ENCODE assay signal across 20 cellular contexts in the genomic region with DNA sequence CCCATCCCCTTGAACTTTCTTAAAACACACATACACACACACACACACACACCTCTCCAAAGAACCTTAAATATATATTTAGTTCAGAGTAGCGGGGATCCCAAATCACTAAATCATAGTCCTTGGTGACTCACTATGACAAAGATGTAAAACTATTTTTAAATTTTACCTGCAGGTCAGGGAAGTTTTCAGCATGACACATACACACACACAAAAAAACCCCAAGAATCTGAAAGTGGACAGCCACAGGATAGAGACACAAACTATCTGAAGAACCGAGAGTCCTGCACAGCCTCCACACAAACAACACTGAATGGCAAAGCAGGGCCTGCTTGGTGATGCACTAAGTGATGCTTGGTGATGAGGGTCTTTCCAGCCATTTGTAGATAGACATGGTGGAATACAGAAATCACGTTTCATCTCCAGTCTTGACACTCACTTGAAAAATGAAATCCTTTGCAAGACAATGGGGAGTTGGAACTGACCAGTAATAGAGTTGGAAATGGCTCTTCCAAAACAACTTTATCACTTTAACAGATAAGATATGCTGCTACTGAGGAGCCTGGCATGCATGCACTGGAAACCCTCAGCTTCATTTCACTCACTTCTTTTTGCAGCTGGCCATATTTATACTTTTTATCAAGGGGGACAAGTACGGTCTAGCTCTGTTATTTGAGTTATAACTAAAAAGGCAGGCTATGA.
DNase-seq lines count a peak whose midpoint lies in the region; ATAC-seq and TF ChIP-seq lines count a peak whose summit lies in the region.
"Had no signal": no experiment of that assay in that cellular context is flagged by ENCODE, and none has a peak within 500 bp of the region (broad histone marks: within the 10 kb centered on the region; RNA-seq: fewer than 3 reads in every experiment).

No MANE protein-coding gene starts in this region.

- H3K4me1 ChIP-seq in SJSA1 (replicated peaks), result peaks cover 33% of the 10 kb centered on the region
- H3K4me1 ChIP-seq: SJCRH30 had no signal

- DNase-seq in Daoy (ENCODE audit: low read depth) (peak; percentile 14), SJSA1 (ENCODE audit: low read depth in 1 of 2, low spot score in 2 of 2) (peak in 1 of 2 experiments; percentile 64), fibroblast of mammary gland (ENCODE audit: low read depth) (peak; percentile 22), NCI-H446 (lab: John Stamatoyannopoulos, UW) (no peak), NCI-H69 (lab: John Stamatoyannopoulos, UW) (no peak), GM10266 (ENCODE audit: extremely low spot score) (no peak), DMS53 treated with DMSO at 0.1 percent for 48 hours (lab: John Stamatoyannopoulos, UW; ENCODE audit: unreplicated experiment) (no peak)
- DNase-seq: activated CD4-positive, alpha-beta T cell treated with anti-CD3 and anti-CD28 coated beads for 36 hours; activated gamma-delta T cell treated with Interleukin-2 at 50 U/mL for 16 hours; amygdala; CD4-positive, alpha-beta T cell; MG63; naive thymus-derived CD8-positive, alpha-beta T cell; NCI-H1930; NCI-H510A; SJCRH30; stimulated activated CD4-positive, alpha-beta T cell treated with anti-CD3 and anti-CD28 coated beads, Interleukin-2, amount 100 ng/mL, for 48 hours; T1000 had no signal

- no peaks in the 10 kb centered on the region for H3K36me3 ChIP-seq in SJSA1
- H3K36me3 ChIP-seq: MG63, SJCRH30 had no signal

- no peaks in the 10 kb centered on the region for H3K9me3 ChIP-seq in SJSA1 (replicated peaks)
- H3K9me3 ChIP-seq: MG63, SJCRH30 had no signal

- no peaks in the 10 kb centered on the region for H3K27me3 ChIP-seq in SJSA1 (replicated peaks)
- H3K27me3 ChIP-seq: MG63, SJCRH30 had no signal

- H3K4me3 ChIP-seq in SJSA1 (no peak overlapping the region), fibroblast of mammary gland (ENCODE audit: control insufficient read depth, low read depth, low read length) (no peak overlapping the region)
- H3K4me3 ChIP-seq: lung, MG63, SJCRH30 had no signal

- ATAC-seq in HG02852 (IDR thresholded peaks at IDR 0.05; ENCODE audit: unreplicated experiment), result peak; percentile 44
- ATAC-seq: activated CD4-positive, alpha-beta T cell treated with anti-CD3 and anti-CD28 coated beads for 36 hours; naive thymus-derived CD8-positive, alpha-beta T cell had no signal

- no peak for TF ChIP-seq CTCF in fibroblast of mammary gland (conservative IDR thresholded peaks at IDR 0.05; ENCODE audit: control insufficient read depth, insufficient read depth, low read depth, low read length)
- TF ChIP-seq CTCF in GM10266 (IDR thresholded peaks at IDR 0.05; ENCODE audit: control insufficient read depth, insufficient read depth, low read depth, missing control alignments), result no peak

- peak overlapping the region; percentile 74 for H3K27ac ChIP-seq in SJSA1
- H3K27ac ChIP-seq: SJCRH30 had no signal

Comparison
In these comparisons a context has a peak if more than half of its experiments do, and no peak if none do; other contexts are left out.
1. DNase-seq: peak in Daoy (single experiment) and fibroblast of mammary gland (single experiment); none in NCI-H446 (0 of 2), NCI-H69 (single experiment), GM10266 (single experiment) and DMS53 treated with DMSO at 0.1 percent for 48 hours (single experiment).